In genomic region chr9:13433453-13433852, GRCh38 we compare ENCODE assay signal across 4 cellular contexts.
DNase-seq lines count a peak whose midpoint lies in the region; ATAC-seq, FAIRE-seq and TF ChIP-seq lines count a peak whose summit lies in the region.
"Not testable (repeated sequence)": the region's sequence is repeated elsewhere in the genome, so short reads cannot be mapped to it uniquely, and the experiment has no call there.

No MANE protein-coding gene starts in this region.

- not testable (repeated sequence) for H3K9me3 Mint-ChIP-seq in endothelial cell (ENCODE audit: unreplicated experiment)

- H3K27ac ChIP-seq in A549; HEK293 (ENCODE audit: extremely low read depth, low read depth, low read length): not testable (repeated sequence)
- peak overlapping the region in 3 of 11 experiments; percentile 50 to 56 (median 56); a peak in 7 of 22 replicates for H3K27ac ChIP-seq in BLaER1 treated with 17β-estradiol and CSF1 and Interleukin-3, amounts not matched to agents 10 nM and 100 nM

- not testable (repeated sequence) for H3K27me3 Mint-ChIP-seq in endothelial cell (ENCODE audit: unreplicated experiment)

- not testable (repeated sequence) for ATAC-seq in A549

- not testable (repeated sequence) for H3K27me3 ChIP-seq in BLaER1 treated with 17β-estradiol and CSF1 and Interleukin-3, amounts not matched to agents 10 nM and 100 nM

- not testable (repeated sequence) for TF ChIP-seq RAD21 in A549 (conservative IDR thresholded peaks at IDR 0.05 in 1 of 2, IDR thresholded peaks at IDR 0.05 in 1 of 2)

- not testable (repeated sequence) for FAIRE-seq in A549 (lab: Jason Lieb, UNC)

- peak overlapping the region in 1 of 11 experiments; percentile 9; a peak in 1 of 22 replicates for H3K9ac ChIP-seq in BLaER1 treated with 17β-estradiol and CSF1 and Interleukin-3, amounts not matched to agents 10 nM and 100 nM

- not testable (repeated sequence) for TF ChIP-seq EP300 in A549 (IDR thresholded peaks at IDR 0.05)

- H3K36me3 Mint-ChIP-seq in endothelial cell (ENCODE audit: low read depth, unreplicated experiment), result not testable (repeated sequence)

- DNase-seq in A549 (ENCODE audit: low read depth in 1 of 2, low spot score in 1 of 2); endothelial cell (ENCODE audit: low spot score): not testable (repeated sequence)

- not testable (repeated sequence) for H3K4me3 Mint-ChIP-seq in endothelial cell (ENCODE audit: unreplicated experiment)

- not testable (repeated sequence) for TF ChIP-seq CTCF in A549 (IDR thresholded peaks at IDR 0.05); HEK293 (tag by site-specific recombination; IDR thresholded peaks at IDR 0.05); endothelial cell (IDR thresholded peaks at IDR 0.05; ENCODE audit: unreplicated experiment)

- peak overlapping the region; percentile 58 for H3K27ac Mint-ChIP-seq in endothelial cell (ENCODE audit: unreplicated experiment)

- not testable (repeated sequence) for TF ChIP-seq POLR2A in A549 (IDR thresholded peaks at IDR 0.05; ENCODE audit: low read length)

- WGBS in A549 (ENCODE audit: missing lambda C conversion rate), result 93% methylated on average over 4 of the region's 4 CpGs

- POLR2A ChIA-PET in A549 (lab: Yijun Ruan, JAX); HEK293 (lab: Yijun Ruan, JAX): not testable (repeated sequence)

- not testable (repeated sequence) for H3K36me3 ChIP-seq in BLaER1 treated with 17β-estradiol and CSF1 and Interleukin-3, amounts not matched to agents 10 nM and 100 nM; HEK293 (ENCODE audit: control insufficient read depth in 2 of 2, insufficient read depth in 1 of 2, low read length in 2 of 2)

- not testable (repeated sequence) for H4K20me1 ChIP-seq in BLaER1 treated with 17β-estradiol and CSF1 and Interleukin-3, amounts not matched to agents 10 nM and 100 nM

- H3K4me1 Mint-ChIP-seq in endothelial cell (ENCODE audit: unreplicated experiment), result peaks cover 34% of the 10 kb centered on the region

- H3K4me1 ChIP-seq in A549; HEK293 (ENCODE audit: control insufficient read depth, insufficient read depth, low read length): not testable (repeated sequence)
- H3K4me1 ChIP-seq in BLaER1 treated with 17β-estradiol and CSF1 and Interleukin-3, amounts not matched to agents 10 nM and 100 nM, result peaks cover 0 to 91% (median 6%) of the 10 kb centered on the region in 10 experiments; a peak in 12 of 20 replicates

- H3K4me3 ChIP-seq in A549; HEK293 (ENCODE audit: low read depth, low read length): not testable (repeated sequence)
- peak overlapping the region in 1 of 10 experiments; percentile 4; a peak in 1 of 20 replicates for H3K4me3 ChIP-seq in BLaER1 treated with 17β-estradiol and CSF1 and Interleukin-3, amounts not matched to agents 10 nM and 100 nM

- not testable (repeated sequence) for H3K9me3 ChIP-seq in A549; BLaER1 treated with 17β-estradiol and CSF1 and Interleukin-3, amounts not matched to agents 10 nM and 100 nM (replicated peaks in 1 of 11); HEK293 (ENCODE audit: control insufficient read depth, insufficient read depth, low read depth, low read length)

- CTCF ChIA-PET in A549 (lab: Yijun Ruan, JAX), result not testable (repeated sequence)
- CTCF ChIA-PET in HEK293 (lab: Yijun Ruan, JAX), result interaction anchor here (0.7 to 0.8 kb wide), 2 partner anchors 359 to 920 kb away, joined by 3 read pairs; no protein-coding TSS in a partner anchor

- not testable (repeated sequence) for H3K4me2 ChIP-seq in A549
- H3K4me2 ChIP-seq in BLaER1 treated with 17β-estradiol and CSF1 and Interleukin-3, amounts not matched to agents 10 nM and 100 nM, result peak overlapping the region in 8 of 11 experiments; percentile 16 to 78 (median 43); a peak in 12 of 22 replicates

TF ChIP-seq in A549, 52 proteins besides CTCF, POLR2A, EP300 and RAD21:
- peak; percentile 79 for TF ChIP-seq ZC3H11A (IDR thresholded peaks at IDR 0.05)
TF ChIP-seq in A549: peak in this region for 1; not testable (repeated sequence) for 51.

TF ChIP-seq in HEK293, 187 proteins besides CTCF, POLR2A, EP300 and RAD21 (continues in another document):
- TF ChIP-seq ZNF202 (tag by site-specific recombination; IDR thresholded peaks at IDR 0.05; ENCODE audit: borderline replicate concordance) (peak; percentile 87; the same call in 1 of the 2 replicates), ZNF140 (tag by site-specific recombination; IDR thresholded peaks at IDR 0.05) (peak; percentile 80; the same call in 1 of the 2 replicates), ZNF558 (tag by site-specific recombination; IDR thresholded peaks at IDR 0.05) (peak; percentile 51; the same call in 1 of the 2 replicates), ZNF394 (tag by site-specific recombination; IDR thresholded peaks at IDR 0.05; ENCODE audit: borderline replicate concordance) (peak; percentile 94), ZNF19 (tag by site-specific recombination; IDR thresholded peaks at IDR 0.05; ENCODE audit: low read depth) (0 out of 2 replicates have a peak, but pooled peaks have one; percentile 27), ZNF664 (tag by site-specific recombination; IDR thresholded peaks at IDR 0.05) (0 out of 2 replicates have a peak, but pooled peaks have one; percentile 36), ZBTB8A (tag by site-specific recombination; IDR thresholded peaks at IDR 0.05) (peak; percentile 82), ZNF501 (tag by site-specific recombination; IDR thresholded peaks at IDR 0.05) (peak; percentile 63; the same call in 1 of the 2 replicates), ZNF214 (tag by site-specific recombination; IDR thresholded peaks at IDR 0.05; ENCODE audit: borderline replicate concordance) (peak; percentile 22; the same call in 1 of the 2 replicates), ZNF433 (tag by site-specific recombination; IDR thresholded peaks at IDR 0.05; ENCODE audit: low read depth) (peak; percentile 80), REST (tag by site-specific recombination; IDR thresholded peaks at IDR 0.05) (peak; percentile 72; the same call in 1 of the 2 replicates), ZNF580 (tag by site-specific recombination; IDR thresholded peaks at IDR 0.05) (0 out of 2 replicates have a peak, but pooled peaks have one; percentile 55), ZNF223 (tag by site-specific recombination; IDR thresholded peaks at IDR 0.05) (peak; percentile 50; the same call in 1 of the 2 replicates), ZFP37 (tag by site-specific recombination; IDR thresholded peaks at IDR 0.05) (peak; percentile 44; the same call in 1 of the 2 replicates), SP3 (tag by site-specific recombination; IDR thresholded peaks at IDR 0.05) (0 out of 2 replicates have a peak, but pooled peaks have one; percentile 23), ZNF530 (tag by site-specific recombination; IDR thresholded peaks at IDR 0.05; ENCODE audit: low read depth) (peak; percentile 54; the same call in 1 of the 2 replicates), ZXDB (tag by site-specific recombination; IDR thresholded peaks at IDR 0.05) (peak; percentile 83)
